In genomic region chr2:226740039-226740648, GRCh38 we compare ENCODE assay signal across 22 cellular contexts. TPM values are rescaled to one million over a fixed set of nuclear protein-coding genes. Genes with fewer than 3 reads are reported as not detected.
A peak's percentile ranks its signal among the peaks of the same experiment; 100 is the strongest.
DNase-seq lines count a peak whose midpoint lies in the region; ATAC-seq, FAIRE-seq and TF ChIP-seq lines count a peak whose summit lies in the region.
"Had no signal": no experiment of that assay in that cellular context is flagged by ENCODE, and none has a peak within 500 bp of the region (broad histone marks: within the 10 kb centered on the region; RNA-seq: fewer than 3 reads in every experiment).

No MANE protein-coding gene starts in this region.

- H2BK20ac ChIP-seq in IMR-90 (ENCODE audit: low read depth, low read length) = no peak overlapping the region

- H3K9me3 ChIP-seq in IMR-90 (ENCODE audit: control insufficient read depth, insufficient read depth, low read length) = no peaks in the 10 kb centered on the region; the same call in 1 of the 2 replicates
- no peaks in the 10 kb centered on the region for H3K9me3 ChIP-seq in right lobe of liver
- H3K9me3 ChIP-seq in subcutaneous abdominal adipose tissue (ENCODE audit: control insufficient read depth in 5 of 5, low read length in 5 of 5) = no peaks in the 10 kb centered on the region
- H3K9me3 ChIP-seq: ovary, tibial nerve had no signal

- dilution Hi-C loops in IMR-90 (cut with HindIII; ENCODE audit: low sequenced_read_pairs, unreplicated experiment) = no loop called here

- TF ChIP-seq POLR2A in IMR-90 (IDR thresholded peaks at IDR 0.05; ENCODE audit: low read depth, low read length) (no peak), right lobe of liver (IDR thresholded peaks at IDR 0.05) (no peak)

- WGBS in IMR-90 (ENCODE audit: extremely low coverage in 2 of 2, insufficient read length in 1 of 2), 2 experiments = no CpG with 5 or more reads among the region's 3 CpGs
- 34% methylated on average over 3 of the region's 3 CpGs for WGBS in right lobe of liver (ENCODE audit: insufficient coverage, low coverage, low lambda C conversion rate, missing lambda C conversion rate)

- no peak overlapping the region for H2BK5ac ChIP-seq in IMR-90 (ENCODE audit: low read depth, low read length, poor library complexity, severe bottlenecking)

- H3K4me3 Mint-ChIP-seq in GM23338 = no peak overlapping the region
- H3K4me3 Mint-ChIP-seq: activated T-cell treated with anti-CD3 and anti-CD28 coated beads, Interleukin-2, amount 50 U/mL, for 4 hours; B cell; central memory CD8-positive, alpha-beta T cell; naive thymus-derived CD4-positive, alpha-beta T cell had no signal

- no peaks in the 10 kb centered on the region for H3K9me2 ChIP-seq in GM23338 (ENCODE audit: insufficient read depth)

- H3K27ac Mint-ChIP-seq in GM23338 = no peak overlapping the region
- H3K27ac Mint-ChIP-seq: B cell had no signal

- no peak overlapping the region for H3K4ac ChIP-seq in IMR-90 (ENCODE audit: low read depth, low read length)

- peaks cover 23% of the 10 kb centered on the region for H3K4me1 ChIP-seq in IMR-90 (ENCODE audit: control insufficient read depth, insufficient read depth, low read length)
- H3K4me1 ChIP-seq in right lobe of liver = peaks cover 0 to 54% (median 25%) of the 10 kb centered on the region in 4 donors
- H3K4me1 ChIP-seq in subcutaneous abdominal adipose tissue (ENCODE audit: control insufficient read depth in 5 of 5, insufficient read depth in 5 of 5, low read length in 5 of 5) = peaks cover 2 to 46% (median 26%) of the 10 kb centered on the region in 5 donors
- 0 out of 2 replicates have a peak, but pooled peaks cover 20% of the 10 kb centered on the region for H3K4me1 ChIP-seq in GM23338 (ENCODE audit: insufficient read depth)

- in situ Hi-C loops in IMR-90 (cut with MboI; ENCODE audit: low sequenced_read_pairs) = no loop called here

- no peaks in the 10 kb centered on the region for H3K9me3 Mint-ChIP-seq in GM23338
- H3K9me3 Mint-ChIP-seq: central memory CD8-positive, alpha-beta T cell had no signal

- H4K20me1 ChIP-seq in IMR-90 (ENCODE audit: insufficient read depth, low read length) (peaks cover 68% of the 10 kb centered on the region), GM23338 (replicated peaks; ENCODE audit: insufficient read depth) (no peaks in the 10 kb centered on the region; the same call in 1 of the 2 replicates)

- no peak for FAIRE-seq in bronchial epithelial cell (lab: Jason Lieb, UNC)

- H3K23ac ChIP-seq in IMR-90 (ENCODE audit: low read depth, low read length) = no peak overlapping the region

- TF ChIP-seq CTCF in IMR-90 (conservative IDR thresholded peaks at IDR 0.05; ENCODE audit: low read depth, low read length) (no peak), bronchial epithelial cell (IDR thresholded peaks at IDR 0.05; ENCODE audit: insufficient read depth, low read length, severe bottlenecking) (no peak), right lobe of liver (IDR thresholded peaks at IDR 0.05) (no peak), GM23338 (conservative IDR thresholded peaks at IDR 0.05; ENCODE audit: low read depth in 2 of 2) (no peak)

- H3K79me2 ChIP-seq in GM23338 (replicated peaks; ENCODE audit: insufficient read depth) = peaks cover 11% of the 10 kb centered on the region; the same call in 1 of the 2 replicates

- intact Hi-C loops in IMR-90 (cut with micrococcal nuclease) (loop anchor here (5.0 kb wide), 1 partner anchor 52 kb away; no protein-coding TSS in a partner anchor), right lobe of liver (cut with DNase I) (loop anchor here in 1 of 2 donors (10.0 kb wide), 1 partner anchor 55 kb away; the partner anchor contains the start of gene IRS1)

- no peak overlapping the region for H2AK9ac ChIP-seq in IMR-90 (replicated peaks; ENCODE audit: low read depth, low read length, poor library complexity)

- no peak overlapping the region for H4K8ac ChIP-seq in IMR-90 (ENCODE audit: low read depth in 2 of 2, low read length in 2 of 2)

- peaks cover 29% of the 10 kb centered on the region; the same call in 2 of the 3 replicates for H3K4me1 Mint-ChIP-seq in GM23338
- H3K4me1 Mint-ChIP-seq: B cell; central memory CD8-positive, alpha-beta T cell had no signal

- H3K18ac ChIP-seq in IMR-90 (ENCODE audit: low read depth, low read length) = no peak overlapping the region

- H3K9me1 ChIP-seq in IMR-90 (ENCODE audit: insufficient read depth, low read length) = peaks cover 18% of the 10 kb centered on the region

- peaks cover 12% of the 10 kb centered on the region for H3K36me3 Mint-ChIP-seq in GM23338 (ENCODE audit: low read depth)

- ATAC-seq in IMR-90 (ENCODE audit: low read depth) (no peak), right lobe of liver (no peak), GM23338 (no peak)
- ATAC-seq: activated T-cell treated with anti-CD3 and anti-CD28 coated beads, Interleukin-2, amount 50 U/mL, for 4 hours; naive thymus-derived CD4-positive, alpha-beta T cell had no signal

- no peak overlapping the region for H2BK15ac ChIP-seq in IMR-90 (ENCODE audit: low read depth, low read length)

- H4K5ac ChIP-seq in IMR-90 (ENCODE audit: low read depth, low read length) = no peak overlapping the region

- CTCF ChIA-PET in IMR-90 (lab: Yijun Ruan, JAX) = no interaction called here

- H3K27me3 Mint-ChIP-seq in GM23338 (ENCODE audit: insufficient read depth, low read depth, poor library complexity) = no peaks in the 10 kb centered on the region
- H3K27me3 Mint-ChIP-seq: B cell had no signal

- no peak for TF ChIP-seq RAD21 in IMR-90 (IDR thresholded peaks at IDR 0.05; ENCODE audit: low read length)

- POLR2A ChIA-PET in IMR-90 (lab: Charles Lee; ENCODE audit: unreplicated experiment) = no interaction called here

- H3K79me1 ChIP-seq in IMR-90 (ENCODE audit: low read depth in 1 of 2, low read length in 2 of 2) = peaks cover 25 to 72% of the 10 kb centered on the region in 2 experiments

- H3K36me3 ChIP-seq in IMR-90 (ENCODE audit: control insufficient read depth, insufficient read depth, low read length) (peaks cover 24% of the 10 kb centered on the region), bronchial epithelial cell (ENCODE audit: control insufficient read depth, insufficient read depth, low read length) (peaks cover 1% of the 10 kb centered on the region), right lobe of liver (no peaks in the 10 kb centered on the region), subcutaneous abdominal adipose tissue (ENCODE audit: control insufficient read depth in 5 of 5, insufficient read depth in 5 of 5, low read length in 5 of 5) (peaks cover 0 to 9% (median 4%) of the 10 kb centered on the region in 5 donors), GM23338 (ENCODE audit: insufficient read depth) (no peaks in the 10 kb centered on the region)
- H3K36me3 ChIP-seq: ovary, tibial nerve had no signal

- H3K56ac ChIP-seq in IMR-90 (ENCODE audit: extremely low read depth, insufficient read depth, low read length) = no peak overlapping the region

- no peak overlapping the region for H3K4me3 ChIP-seq in IMR-90 (ENCODE audit: insufficient read depth, low read depth, low read length)
- H3K4me3 ChIP-seq in bronchial epithelial cell (ENCODE audit: low read depth, low read length) = no peak overlapping the region
- H3K4me3 ChIP-seq in right lobe of liver = no peak overlapping the region
- H3K4me3 ChIP-seq in subcutaneous abdominal adipose tissue (ENCODE audit: low read depth in 1 of 5, low read length in 5 of 5) = no peak overlapping the region
- H3K4me3 ChIP-seq in GM23338 = no peak overlapping the region
- H3K4me3 ChIP-seq: lung, ovary, skin epidermis, tibial nerve had no signal

- H3K4me2 ChIP-seq in IMR-90 (ENCODE audit: low read depth, low read length) (no peak overlapping the region; the same call in 1 of the 2 replicates), GM23338 (no peak overlapping the region)

- no peak overlapping the region for H2AK5ac ChIP-seq in IMR-90 (ENCODE audit: low read depth, low read length)

- H3F3A ChIP-seq in GM23338 (replicated peaks; ENCODE audit: low read depth) = no peaks in the 10 kb centered on the region

- no peak overlapping the region for H3K14ac ChIP-seq in IMR-90 (replicated peaks; ENCODE audit: low read depth, low read length)

- no TSS peak for BruUV-seq in IMR-90 (replicated peaks; lab: Mats Ljungman, UMichigan)

- H3K9ac ChIP-seq in IMR-90 (ENCODE audit: low read depth, low read length) (no peak overlapping the region), subcutaneous abdominal adipose tissue (ENCODE audit: low read length in 5 of 5) (no peak overlapping the region)

- H4K91ac ChIP-seq in IMR-90 (ENCODE audit: insufficient read depth, low read depth, low read length) = no peak overlapping the region

- H3K27me3 ChIP-seq in IMR-90 (ENCODE audit: control insufficient read depth, insufficient read depth, low read length) (no peaks in the 10 kb centered on the region), bronchial epithelial cell (ENCODE audit: control insufficient read depth, insufficient read depth, low read length) (no peaks in the 10 kb centered on the region), right lobe of liver (no peaks in the 10 kb centered on the region), subcutaneous abdominal adipose tissue (ENCODE audit: control insufficient read depth in 5 of 5, insufficient read depth in 4 of 5, low read length in 5 of 5) (no peaks in the 10 kb centered on the region), GM23338 (ENCODE audit: insufficient read depth) (no peaks in the 10 kb centered on the region)
- H3K27me3 ChIP-seq: ovary, tibial nerve had no signal

- DNase-seq in IMR-90 (no peak), bronchial epithelial cell (ENCODE audit: low read depth) (peak; percentile 22), right lobe of liver (no peak), GM23338 (ENCODE audit: low spot score) (no peak), epidermal melanocyte (ENCODE audit: insufficient read length, low spot score) (no peak), NCI-H748 (lab: John Stamatoyannopoulos, UW; ENCODE audit: unreplicated experiment) (no peak)
- DNase-seq: activated CD4-positive, alpha-beta T cell treated with anti-CD3 and anti-CD28 coated beads for 1 hour; activated naive CD4-positive, alpha-beta T cell treated with Interleukin-2 at 50 U/mL for 16 hours; activated T-cell treated with anti-CD3 and anti-CD28 coated beads, Interleukin-2, amount 50 U/mL, for 4 hours; amygdala; effector CD8-positive, alpha-beta T cell; naive thymus-derived CD4-positive, alpha-beta T cell; NCI-H1417; NCI-H526 treated with DMSO at 0.1 percent for 48 hours; ovary; stimulated activated naive CD4-positive, alpha-beta T cell treated with Interleukin-2 at 50 U/mL for 16 hours had no signal

- no peak overlapping the region for H2AFZ ChIP-seq in IMR-90 (replicated peaks; ENCODE audit: low read length, poor library complexity)
- H2AFZ ChIP-seq in GM23338 = no peak overlapping the region

- H2BK120ac ChIP-seq in IMR-90 (ENCODE audit: low read depth, low read length) = no peak overlapping the region

- H3K27ac ChIP-seq in IMR-90 (ENCODE audit: insufficient read depth, low read length) (peak overlapping the region; percentile 7; the same call in 1 of the 2 replicates), right lobe of liver (peak overlapping the region; percentile 84 to 93 (median 92)), subcutaneous abdominal adipose tissue (ENCODE audit: low read depth, low read length) (peak overlapping the region; percentile 71), GM23338 (ENCODE audit: low read depth) (no peak overlapping the region)
- H3K27ac ChIP-seq: skin epidermis had no signal

RNA-seq across cellular contexts. Expression of gene IRS1, which starts 59.5 kb away (rescaled TPM):
- total RNA-seq in IMR-90 (2012; rRNA removed) = 21.1 and 29.4 TPM in 2 replicates
- polyA plus RNA-seq in IMR-90 (2012; rRNA removed) = 37.1 and 44.5 TPM in 2 replicates
- 15.4 and 40.6 TPM in 2 replicates for polyA plus RNA-seq in IMR-90 (2012; cell fraction: cytosol; rRNA removed)
- polyA plus RNA-seq in IMR-90 (2012; cell fraction: nucleus; rRNA removed; ENCODE audit: low replicate concordance) = 20.3 and 39.6 TPM in 2 replicates
- 7.0 and 12.6 TPM in 2 replicates for total RNA-seq in bronchial epithelial cell
- 10 to 100 TPM in 5 of 6 experiments, 1 to 10 TPM in 1; 9.0 to 24.4 (median 15.8) TPM for total RNA-seq in right lobe of liver
- 20.4 and 26.2 TPM in 2 replicates for total RNA-seq in GM23338 (2014; rRNA removed; shearing (Covaris generic))
- 6.2 and 6.9 TPM in 2 replicates for polyA plus RNA-seq in GM23338 (2016; fragmentation: Nextera tagmentation; extraction: Ambion mirVana)
